34 cellular contexts compared by ENCODE assay signal in genomic region chr16:9338510-9338909, GRCh38.
"Had no signal": no experiment of that assay in that cellular context is flagged by ENCODE, and none has a peak within 500 bp of the region (broad histone marks: within the 10 kb centered on the region; RNA-seq: fewer than 3 reads in every experiment).

No MANE protein-coding gene starts in this region.

- DNase-seq: activated B cell treated with CpG ODN at 0.5 μM for 24 hours; activated CD4-positive, alpha-beta memory T cell treated with anti-CD3 and anti-CD28 coated beads for 36 hours; activated CD4-positive, alpha-beta T cell treated with anti-CD3 and anti-CD28 coated beads for 4 hours; activated CD4-positive, alpha-beta T cell treated with anti-CD3 and anti-CD28 coated beads, Interleukin-2, amount 10 ng/mL, durations not matched to agents 24 days and 14 days; activated CD4-positive, alpha-beta T cell treated with anti-CD3 and anti-CD28 coated beads, Interleukin-2, amount 50 U/mL, for 1 hour; activated CD4-positive, alpha-beta T cell treated with anti-CD3 and anti-CD28 coated beads, Interleukin-2, amount 50 U/mL, for 4 hours; activated CD4-positive, CD25-positive, alpha-beta regulatory T cell treated with anti-CD3 and anti-CD28 coated beads, Interleukin-2, amount 50 U/mL, for 72 hours; activated CD8-positive, alpha-beta memory T cell treated with anti-CD3 and anti-CD28 coated beads, Interleukin-2, amount 50 U/mL, for 4 hours; activated CD8-positive, alpha-beta T cell treated with anti-CD3 and anti-CD28 coated beads for 36 hours; activated effector memory CD4-positive, alpha-beta T cell treated with anti-CD3 and anti-CD28 coated beads, Interleukin-2, amount 50 U/mL, for 16 hours; activated gamma-delta T cell treated with Interleukin-2 at 50 U/mL for 16 hours; activated naive CD4-positive, alpha-beta T cell; activated naive CD4-positive, alpha-beta T cell treated with anti-CD3 and anti-CD28 coated beads for 36 hours; activated naive CD4-positive, alpha-beta T cell treated with anti-CD3 and anti-CD28 coated beads, Interleukin-2, amount 50 U/mL, for 16 hours; activated naive CD8-positive, alpha-beta T cell treated with anti-CD3 and anti-CD28 coated beads for 36 hours; activated T-cell treated with anti-CD3 and anti-CD28 coated beads for 4 hours; activated T-cell treated with anti-CD3 and anti-CD28 coated beads, Interleukin-2, amount 50 U/mL, for 1 hour; activated T-cell treated with anti-CD3 and anti-CD28 coated beads, Interleukin-2, amount 50 U/mL, for 4 hours; activated T-cell treated with anti-CD3 and anti-CD28 coated beads, Interleukin-2, amount 50 U/mL, for 72 hours; adrenal gland; amniotic stem cell; aorta; body of pancreas; brain microvascular endothelial cell; caudate nucleus; cerebellar nuclear complex; T-helper 1 cell; T-helper 2 cell; T-helper 9 cell had no signal

- H3K36me3 ChIP-seq: adrenal gland, brain microvascular endothelial cell, breast epithelium, cardiac muscle cell had no signal

- H3K4me1 ChIP-seq: breast epithelium had no signal

- H3K27me3 ChIP-seq: adrenal gland, body of pancreas, brain microvascular endothelial cell, breast epithelium, cardiac muscle cell had no signal

- H3K9me3 ChIP-seq: adrenal gland, body of pancreas, breast epithelium had no signal

- H3K4me3 ChIP-seq: adrenal gland, body of pancreas, breast epithelium, cardiac muscle cell had no signal

- FAIRE-seq: astrocyte, TTC549 had no signal

- H3K27ac ChIP-seq: adrenal gland, body of pancreas, brain microvascular endothelial cell, breast epithelium, cardiac muscle cell, VCaP had no signal
